In genomic region chr9:93129691-93130500, GRCh38 we compare ENCODE assay signal across 17 cellular contexts. TPM values are rescaled to one million over a fixed set of nuclear protein-coding genes. Genes with fewer than 3 reads are reported as not detected.
DNase-seq lines count a peak whose midpoint lies in the region; ATAC-seq and TF ChIP-seq lines count a peak whose summit lies in the region.
"Had no signal": no experiment of that assay in that cellular context is flagged by ENCODE, and none has a peak within 500 bp of the region (broad histone marks: within the 10 kb centered on the region; RNA-seq: fewer than 3 reads in every experiment).

No MANE protein-coding gene starts in this region.

- peak overlapping the region in 45 of 59 donors; percentile 8 to 96 (median 63) for H3K27ac ChIP-seq in dorsolateral prefrontal cortex
- H3K27ac ChIP-seq in tibial nerve, result peak overlapping the region in 3 of 4 donors; percentile 95 to 98 (median 97)
- H3K27ac ChIP-seq: SJSA1 had no signal

- H3K36me3 Mint-ChIP-seq in activated T-cell treated with anti-CD3 and anti-CD28 coated beads, Interleukin-2, amount 50 U/mL, for 72 hours (ENCODE audit: insufficient read depth in 2 of 2), result peaks cover 4 to 7% of the 10 kb centered on the region in 2 donors
- H3K36me3 Mint-ChIP-seq in naive thymus-derived CD8-positive, alpha-beta T cell, result peaks cover 0 to 6% (median 5%) of the 10 kb centered on the region in 3 donors

- no peaks in the 10 kb centered on the region for H3K9me3 Mint-ChIP-seq in activated T-cell treated with anti-CD3 and anti-CD28 coated beads, Interleukin-2, amount 50 U/mL, for 72 hours
- H3K9me3 Mint-ChIP-seq in naive thymus-derived CD8-positive, alpha-beta T cell, result no peaks in the 10 kb centered on the region
- H3K9me3 Mint-ChIP-seq: activated naive CD4-positive, alpha-beta T cell treated with anti-CD3 and anti-CD28 coated beads for 36 hours had no signal

- peak overlapping the region; percentile 56 to 94 for H3K4me3 Mint-ChIP-seq in activated T-cell treated with anti-CD3 and anti-CD28 coated beads, Interleukin-2, amount 50 U/mL, for 72 hours
- peak overlapping the region in 2 of 10 donors; percentile 14 to 39 for H3K4me3 Mint-ChIP-seq in naive thymus-derived CD8-positive, alpha-beta T cell
- H3K4me3 Mint-ChIP-seq: activated naive CD4-positive, alpha-beta T cell treated with anti-CD3 and anti-CD28 coated beads for 36 hours had no signal

- TF ChIP-seq POLR2A in tibial nerve (IDR thresholded peaks at IDR 0.05), result no peak

- H3K27ac Mint-ChIP-seq in activated T-cell treated with anti-CD3 and anti-CD28 coated beads, Interleukin-2, amount 50 U/mL, for 72 hours, result peak overlapping the region; percentile 44
- peak overlapping the region in 8 of 10 donors; percentile 29 to 99 (median 78) for H3K27ac Mint-ChIP-seq in naive thymus-derived CD8-positive, alpha-beta T cell

- POLR2A ChIA-PET in naive thymus-derived CD8-positive, alpha-beta T cell (lab: Charles Lee), result interaction anchor here (0.6 to 2.0 kb wide), 10 partner anchors 9 to 164 kb away, joined by 3 to 13 read pairs (median 4); partner anchors contain the start of gene CARD19

- DNase-seq in activated T-cell treated with anti-CD3 and anti-CD28 coated beads, Interleukin-2, amount 50 U/mL, for 72 hours, result no peak
- no peak for DNase-seq in activated T-cell treated with anti-CD3 and anti-CD28 coated beads for 4 hours
- DNase-seq in dorsolateral prefrontal cortex, result no peak
- no peak for DNase-seq in naive thymus-derived CD8-positive, alpha-beta T cell
- DNase-seq in tibial nerve (ENCODE audit: low spot score in 2 of 2), result no peak
- DNase-seq in midbrain (lab: John Stamatoyannopoulos, UW), result no peak
- DNase-seq: activated naive CD4-positive, alpha-beta T cell treated with anti-CD3 and anti-CD28 coated beads for 36 hours; DMS53; glutamatergic neuron; NCI-H1105 treated with DMSO at 0.1 percent for 48 hours; NCI-H69 had no signal

- no peaks in the 10 kb centered on the region for H3K9me3 ChIP-seq in tibial nerve

- intact Hi-C loops in dorsolateral prefrontal cortex (cut with DNase I), result loop anchor here (5.0 to 10.0 kb wide), 2 partner anchors 33 to 435 kb away; partner anchors contain the start of gene CARD19 (in 1 of the 2)

- H3K4me1 Mint-ChIP-seq in activated T-cell treated with anti-CD3 and anti-CD28 coated beads, Interleukin-2, amount 50 U/mL, for 72 hours (ENCODE audit: low read depth), result peaks cover 80% of the 10 kb centered on the region
- H3K4me1 Mint-ChIP-seq in naive thymus-derived CD8-positive, alpha-beta T cell, result peaks cover 47 to 86% (median 82%) of the 10 kb centered on the region in 4 donors

- WGBS in tibial nerve, 2 donors, result 48 to 62% methylated on average over 4 to 11 of the region's 11 CpGs

- TF ChIP-seq EP300 in tibial nerve (IDR thresholded peaks at IDR 0.05), result no peak

- H3K27me3 Mint-ChIP-seq in activated T-cell treated with anti-CD3 and anti-CD28 coated beads, Interleukin-2, amount 50 U/mL, for 72 hours (ENCODE audit: low read depth), result no peaks in the 10 kb centered on the region
- no peaks in the 10 kb centered on the region for H3K27me3 Mint-ChIP-seq in naive thymus-derived CD8-positive, alpha-beta T cell

- H3K36me3 ChIP-seq in tibial nerve, result peaks cover 0 to 5% (median 0%) of the 10 kb centered on the region in 3 donors

- H3K4me3 ChIP-seq in dorsolateral prefrontal cortex, result peak overlapping the region in 7 of 59 donors; percentile 8 to 91 (median 21)
- no peak overlapping the region for H3K4me3 ChIP-seq in tibial nerve
- H3K4me3 ChIP-seq: GM12878, lung, SJSA1 had no signal

- H3K27me3 ChIP-seq in dorsolateral prefrontal cortex, result no peaks in the 10 kb centered on the region
- H3K27me3 ChIP-seq in tibial nerve, result no peaks in the 10 kb centered on the region
- H3K27me3 ChIP-seq: SJSA1 had no signal

- ATAC-seq in activated T-cell treated with anti-CD3 and anti-CD28 coated beads, Interleukin-2, amount 50 U/mL, for 72 hours (replicated peaks in 1 of 2), result no peak
- ATAC-seq in naive thymus-derived CD8-positive, alpha-beta T cell, result no peak
- ATAC-seq in GM21360 (IDR thresholded peaks at IDR 0.05; ENCODE audit: unreplicated experiment) (no peak), GM19351 (IDR thresholded peaks at IDR 0.05; ENCODE audit: unreplicated experiment) (no peak)
- ATAC-seq: activated CD4-positive, CD25-positive, alpha-beta regulatory T cell treated with anti-CD3 and anti-CD28 coated beads, Interleukin-2, amount 50 U/mL, for 24 hours; GM12878 had no signal

- TF ChIP-seq CTCF in dorsolateral prefrontal cortex (IDR thresholded peaks at IDR 0.05 in 54 of 56, conservative IDR thresholded peaks at IDR 0.05 in 2 of 56; ENCODE audit: low read depth in 1 of 56, partially characterized antibody in 56 of 56) (no peak), tibial nerve (IDR thresholded peaks at IDR 0.05) (no peak)

- H3K4me1 ChIP-seq in tibial nerve, result peaks cover 0 to 86% (median 71%) of the 10 kb centered on the region in 4 donors

RNA-seq across cellular contexts. Expression of gene NINJ1, which starts 4.2 kb away (rescaled TPM):
- 100 to 1,000 TPM; 121 to 124 TPM for total RNA-seq in activated T-cell treated with anti-CD3 and anti-CD28 coated beads, Interleukin-2, amount 50 U/mL, for 72 hours
- total RNA-seq in dorsolateral prefrontal cortex (10 to 100 TPM; 22.7 to 61.9 (median 33.5) TPM), tibial nerve (10 to 100 TPM; 48.2 to 98.8 (median 72.9) TPM)
- total RNA-seq in naive thymus-derived CD8-positive, alpha-beta T cell, result 10 to 100 TPM; 33.8 to 35.6 TPM
- polyA plus RNA-seq in naive thymus-derived CD8-positive, alpha-beta T cell, result 10 to 100 TPM; 78.5 to 97.6 (median 96.0) TPM

RNA-seq across cellular contexts. Expression of gene CARD19, which starts 33.9 kb away (rescaled TPM):
- total RNA-seq in activated T-cell treated with anti-CD3 and anti-CD28 coated beads, Interleukin-2, amount 50 U/mL, for 72 hours, result 10 to 100 TPM; 65.7 to 70.0 TPM
- total RNA-seq in dorsolateral prefrontal cortex (10 to 100 TPM; 22.5 to 60.7 (median 38.7) TPM), tibial nerve (10 to 100 TPM; 53.4 to 93.6 (median 60.7) TPM)
- total RNA-seq in naive thymus-derived CD8-positive, alpha-beta T cell, result 10 to 100 TPM; 68.9 to 71.2 TPM
- polyA plus RNA-seq in naive thymus-derived CD8-positive, alpha-beta T cell, result 10 to 100 TPM; 56.3 to 62.9 (median 56.9) TPM

RNA-seq across cellular contexts. Expression of gene WNK2, which starts 54.0 kb away (rescaled TPM):
- total RNA-seq in activated T-cell treated with anti-CD3 and anti-CD28 coated beads, Interleukin-2, amount 50 U/mL, for 72 hours, result 1 to 10 TPM in 1 of 2 donors, under 1 TPM in 1; 0.70 to 1.1 TPM
- total RNA-seq in dorsolateral prefrontal cortex (100 to 1,000 TPM in 119 of 120 experiments, 10 to 100 TPM in 1; 78.8 to 241 (median 176) TPM), tibial nerve (10 to 100 TPM in 2 of 4 donors, 1 to 10 TPM in 2; 3.8 to 17.7 (median 9.0) TPM)
- under 1 TPM in 1 of 2 experiments, not detected in 1; 0.27 TPM for total RNA-seq in naive thymus-derived CD8-positive, alpha-beta T cell
- polyA plus RNA-seq in naive thymus-derived CD8-positive, alpha-beta T cell, result not detected
- total RNA-seq: SJSA1 had no signal
- polyA plus RNA-seq: GM12878 had no signal

Comparison
In these comparisons a context has a peak if more than half of its experiments do, and no peak if none do; other contexts are left out.
1. RNA of gene WNK2, which starts 54.0 kb away (total RNA-seq): 78.8 to 241 TPM in dorsolateral prefrontal cortex; 3.8 to 17.7 TPM in tibial nerve, 0.70 to 1.1 TPM in activated T-cell treated with anti-CD3 and anti-CD28 coated beads, Interleukin-2, amount 50 U/mL, for 72 hours and 0.27 TPM in naive thymus-derived CD8-positive, alpha-beta T cell; every median in the first group is over 4 times any median in the second.